ENCODE assay signal across 8 cellular contexts in genomic region chr17:39675390-39676082, GRCh38. TPM values are rescaled to one million over a fixed set of nuclear protein-coding genes. Genes with fewer than 3 reads are reported as not detected.
DNase-seq lines count a peak whose midpoint lies in the region; ATAC-seq, FAIRE-seq and TF ChIP-seq lines count a peak whose summit lies in the region.
"Had no signal": no experiment of that assay in that cellular context is flagged by ENCODE, and none has a peak within 500 bp of the region (broad histone marks: within the 10 kb centered on the region; RNA-seq: fewer than 3 reads in every experiment).

No MANE protein-coding gene starts in this region.

- TF ChIP-seq EP300 in HepG2 (IDR thresholded peaks at IDR 0.05; ENCODE audit: low read depth in 2 of 2, low read length in 2 of 2) (no peak), HepG2 (CRISPR knock-in tag; IDR thresholded peaks at IDR 0.05; ENCODE audit: borderline replicate concordance) (0 out of 2 replicates have a peak, but pooled peaks have one; percentile 36)

- ATAC-seq in HepG2, result no peak
- ATAC-seq in stimulated activated memory B cell treated with anti-CD40 and anti-IgM and Interleukin-4, amounts not matched to agents 10 μg/mL and 1 μg/mL and 100 μg/mL, for 72 hours, result no peak

- TF ChIP-seq POLR2A in HepG2 (IDR thresholded peaks at IDR 0.05; ENCODE audit: insufficient read depth in 1 of 2, low read depth in 2 of 2, low read length in 2 of 2), result no peak

- H3K4me1 ChIP-seq in HEK293 (ENCODE audit: control insufficient read depth, insufficient read depth, low read length) (peaks cover 17% of the 10 kb centered on the region), HepG2 (ENCODE audit: insufficient read depth, low read length) (peaks cover 88% of the 10 kb centered on the region)
- H3K4me1 ChIP-seq: SJSA1 had no signal

- CTCF ChIA-PET in HEK293 (lab: Yijun Ruan, JAX) (interaction anchor here (0.6 to 2.1 kb wide), 8 partner anchors 18 to 225 kb away, joined by 3 to 16 read pairs (median 6); no protein-coding TSS in a partner anchor), HepG2 (lab: Yijun Ruan, JAX; ENCODE audit: low intra/inter-chr PET ratio, low total read pairs) (interaction anchor here (1.2 to 8.5 kb wide), 2 partner anchors 54 kb away, joined by 4 to 136 read pairs; no protein-coding TSS in a partner anchor)
- CTCF ChIA-PET in activated CD4-positive, alpha-beta memory T cell treated with anti-CD3 and anti-CD28 coated beads for 36 hours (lab: Charles Lee), result interaction anchor here (1.0 to 4.3 kb wide), 4 partner anchors 10 to 55 kb away, joined by 4 to 19 read pairs (median 4); partner anchors contain the start of genes MIEN1 and TCAP

- H3K4me2 ChIP-seq in HepG2 (ENCODE audit: low read depth, low read length), result peak overlapping the region; percentile 55

- no peaks in the 10 kb centered on the region for H3K79me2 ChIP-seq in HepG2 (ENCODE audit: insufficient read depth, low read length)

- peak overlapping the region; percentile 55 for H3K9ac ChIP-seq in HepG2 (ENCODE audit: insufficient read depth, low read depth, low read length)

- H3K27me3 Mint-ChIP-seq in activated CD4-positive, alpha-beta memory T cell treated with anti-CD3 and anti-CD28 coated beads for 36 hours, result peaks cover 2% of the 10 kb centered on the region
- no peaks in the 10 kb centered on the region for H3K27me3 Mint-ChIP-seq in stimulated activated memory B cell treated with anti-CD40 and anti-IgM and Interleukin-4, amounts not matched to agents 10 μg/mL and 1 μg/mL and 100 μg/mL, for 72 hours

- no peak for TF ChIP-seq CTCF in HEK293 (tag by site-specific recombination; IDR thresholded peaks at IDR 0.05)
- no peak for TF ChIP-seq CTCF in HepG2 (CRISPR knock-in tag; IDR thresholded peaks at IDR 0.05)

- 83% methylated on average over 10 of the region's 10 CpGs for WGBS in HepG2 (ENCODE audit: low lambda C conversion rate)

- no peak overlapping the region for H3K4me3 ChIP-seq in HEK293 (ENCODE audit: low read depth, low read length)
- H3K4me3 ChIP-seq in HepG2 (replicated peaks in 1 of 3; ENCODE audit: insufficient read depth in 1 of 3, low read depth in 2 of 3, low read length in 3 of 3), result peak overlapping the region in 1 of 3 experiments; percentile 49; a peak in 2 of 6 replicates
- H3K4me3 ChIP-seq: SJSA1 had no signal

- no peak overlapping the region for H2AFZ ChIP-seq in HepG2 (ENCODE audit: low read length)

- peak overlapping the region; percentile 19 for H3K27ac Mint-ChIP-seq in activated CD4-positive, alpha-beta memory T cell treated with anti-CD3 and anti-CD28 coated beads for 36 hours
- H3K27ac Mint-ChIP-seq in stimulated activated memory B cell treated with anti-CD40 and anti-IgM and Interleukin-4, amounts not matched to agents 10 μg/mL and 1 μg/mL and 100 μg/mL, for 72 hours, result peak overlapping the region; percentile 62

- H3K9me3 Mint-ChIP-seq in activated CD4-positive, alpha-beta memory T cell treated with anti-CD3 and anti-CD28 coated beads for 36 hours, result no peaks in the 10 kb centered on the region
- no peaks in the 10 kb centered on the region for H3K9me3 Mint-ChIP-seq in stimulated activated memory B cell treated with anti-CD40 and anti-IgM and Interleukin-4, amounts not matched to agents 10 μg/mL and 1 μg/mL and 100 μg/mL, for 72 hours

- TF ChIP-seq RAD21 in HepG2 (CRISPR knock-in tag; IDR thresholded peaks at IDR 0.05), result no peak

- H3K27me3 ChIP-seq in HepG2 (ENCODE audit: control insufficient read depth in 1 of 2, insufficient read depth in 2 of 2, low read length in 2 of 2), result peaks cover 3 to 10% of the 10 kb centered on the region in 2 experiments; a peak in 3 of 5 replicates

- H4K20me1 ChIP-seq in HepG2 (ENCODE audit: insufficient read depth, low read length), result no peaks in the 10 kb centered on the region

- intact Hi-C loops in activated CD4-positive, alpha-beta memory T cell treated with anti-CD3 and anti-CD28 coated beads for 36 hours (cut with micrococcal nuclease), result no loop called here
- intact Hi-C loops in HepG2 (cut with micrococcal nuclease; ENCODE audit: unreplicated experiment), result no loop called here

- no peak overlapping the region for H3K4me3 Mint-ChIP-seq in activated CD4-positive, alpha-beta memory T cell treated with anti-CD3 and anti-CD28 coated beads for 36 hours
- H3K4me3 Mint-ChIP-seq in stimulated activated memory B cell treated with anti-CD40 and anti-IgM and Interleukin-4, amounts not matched to agents 10 μg/mL and 1 μg/mL and 100 μg/mL, for 72 hours, result no peak overlapping the region

- H3K4me1 Mint-ChIP-seq in activated CD4-positive, alpha-beta memory T cell treated with anti-CD3 and anti-CD28 coated beads for 36 hours (ENCODE audit: low read depth), result peaks cover 54% of the 10 kb centered on the region
- peaks cover 86% of the 10 kb centered on the region for H3K4me1 Mint-ChIP-seq in stimulated activated memory B cell treated with anti-CD40 and anti-IgM and Interleukin-4, amounts not matched to agents 10 μg/mL and 1 μg/mL and 100 μg/mL, for 72 hours

- FAIRE-seq in HepG2 (lab: Jason Lieb, UNC), result no peak

- H3K9me3 ChIP-seq in HEK293 (ENCODE audit: control insufficient read depth, insufficient read depth, low read depth, low read length) (no peaks in the 10 kb centered on the region), HepG2 (ENCODE audit: low read length) (no peaks in the 10 kb centered on the region)
- H3K9me3 ChIP-seq: SJSA1 had no signal

- H3K36me3 ChIP-seq in HEK293 (ENCODE audit: control insufficient read depth in 2 of 2, insufficient read depth in 1 of 2, low read length in 2 of 2) (peaks cover 0 to 3% of the 10 kb centered on the region in 2 experiments; a peak in 2 of 3 replicates), HepG2 (replicated peaks in 1 of 2; ENCODE audit: control insufficient read depth in 1 of 2, insufficient read depth in 2 of 2, low read length in 2 of 2) (no peaks in the 10 kb centered on the region)

- DNase-seq in activated CD4-positive, alpha-beta memory T cell treated with anti-CD3 and anti-CD28 coated beads for 36 hours, result no peak
- DNase-seq in HepG2 (ENCODE audit: low spot score) (no peak), midbrain (lab: John Stamatoyannopoulos, UW) (no peak), KBM-7 (no peak), activated gamma-delta T cell treated with Interleukin-2 at 50 U/mL for 16 hours (no peak)

- H3K27ac ChIP-seq in HEK293 (ENCODE audit: extremely low read depth, low read depth, low read length) (peak overlapping the region; percentile 48), HepG2 (ENCODE audit: extremely low read length, insufficient read depth, low read length) (peak overlapping the region; percentile 62)
- H3K27ac ChIP-seq: SJSA1 had no signal

- no peaks in the 10 kb centered on the region for H3K36me3 Mint-ChIP-seq in activated CD4-positive, alpha-beta memory T cell treated with anti-CD3 and anti-CD28 coated beads for 36 hours
- H3K36me3 Mint-ChIP-seq in stimulated activated memory B cell treated with anti-CD40 and anti-IgM and Interleukin-4, amounts not matched to agents 10 μg/mL and 1 μg/mL and 100 μg/mL, for 72 hours, result peaks cover 2% of the 10 kb centered on the region

- in situ Hi-C loops in HepG2 (cut with HindIII; ENCODE audit: extremely low pct_ligation_motif_present, low pct_unique_long_range_greater_than_20kb), result no loop called here
- in situ Hi-C loops in KBM-7 (cut with MboI; ENCODE audit: low pct_unique_long_range_greater_than_20kb, low sequenced_read_pairs), result no loop called here

- no TSS peak for BruUV-seq in HepG2 (replicated peaks; lab: Mats Ljungman, UMichigan)

- POLR2A ChIA-PET in HEK293 (lab: Yijun Ruan, JAX) (interaction anchor here (1.2 to 1.5 kb wide), 7 partner anchors 9 to 38 kb away, joined by 3 to 8 read pairs (median 4); partner anchors contain the start of genes ERBB2 and PGAP3), HepG2 (lab: Yijun Ruan, JAX) (interaction anchor here (0.6 to 9.4 kb wide), 15 partner anchors 9 to 77 kb away, joined by 3 to 96 read pairs (median 5); partner anchors contain the start of genes ERBB2, GRB7, MIEN1 and PGAP3)
- POLR2A ChIA-PET in activated CD4-positive, alpha-beta memory T cell treated with anti-CD3 and anti-CD28 coated beads for 36 hours (lab: Charles Lee), result interaction anchor here (0.7 to 1.2 kb wide), 2 partner anchors 12 to 55 kb away, joined by 3 to 4 read pairs; partner anchors contain the start of genes MIEN1 and PGAP3

RNA-seq across cellular contexts. Expression of gene PNMT, which starts 7.3 kb away (rescaled TPM):
- not detected for total RNA-seq in activated CD4-positive, alpha-beta memory T cell treated with anti-CD3 and anti-CD28 coated beads for 36 hours
- total RNA-seq in HepG2 (2016; rRNA removed; fragmentation: Illumina TruSeq; extraction: Trizol), result not detected in 2 replicates
- total RNA-seq in HepG2 (2016; cell fraction: cytosol; rRNA removed; fragmentation: Illumina TruSeq; extraction: Trizol; ENCODE audit: low read depth), result not detected in 2 replicates
- total RNA-seq in HepG2 (2016; cell fraction: insoluble cytoplasmic fraction; rRNA removed; fragmentation: Illumina TruSeq; extraction: Trizol), result not detected in 2 replicates
- total RNA-seq in HepG2 (2016; cell fraction: membrane; rRNA removed; fragmentation: Illumina TruSeq; extraction: Trizol), result 0.17 TPM in 1 of 2 replicates, not detected in the other
- total RNA-seq in HepG2 (2016; cell fraction: nucleus; rRNA removed; fragmentation: Illumina TruSeq; extraction: Trizol), result not detected in 2 replicates
- polyA plus RNA-seq in HepG2 (2011; rRNA removed), result 0.22 and 0.25 TPM in 2 replicates
- polyA plus RNA-seq in HepG2 (2011; cell fraction: cytosol; rRNA removed), result 0.08 and 0.13 TPM in 2 replicates
- 0.56 and 0.71 TPM in 2 replicates for polyA plus RNA-seq in HepG2 (2011; cell fraction: nucleus; rRNA removed)
- 0.31 TPM in 1 of 2 replicates, not detected in the other for polyA plus RNA-seq in HepG2 (2012)
- polyA plus RNA-seq in HepG2 (2016; cell fraction: cytosol; fragmentation: Illumina TruSeq; extraction: Trizol; ENCODE audit: low read depth), result 0.11 TPM in 1 of 2 replicates, not detected in the other
- not detected in 2 replicates for polyA plus RNA-seq in HepG2 (2016; cell fraction: insoluble cytoplasmic fraction; fragmentation: Illumina TruSeq; extraction: Trizol; ENCODE audit: low read depth)
- polyA plus RNA-seq in HepG2 (2016; cell fraction: membrane; fragmentation: Illumina TruSeq; extraction: Trizol; ENCODE audit: low read depth), result 0.15 TPM in 1 of 2 replicates, not detected in the other
- polyA plus RNA-seq in HepG2 (2016; cell fraction: nucleus; fragmentation: Illumina TruSeq; extraction: Trizol; ENCODE audit: insufficient read depth, low read depth), result not detected in 2 replicates
- polyA minus RNA-seq in HepG2 (2011; rRNA and poly(A)+ RNA removed; ENCODE audit: low replicate concordance), result not detected in 2 replicates
- not detected in 2 replicates for polyA minus RNA-seq in HepG2 (2011; cell fraction: cytosol; rRNA and poly(A)+ RNA removed)
- not detected in 2 replicates for polyA minus RNA-seq in HepG2 (2011; cell fraction: nucleus; rRNA and poly(A)+ RNA removed)
- total RNA-seq: SJSA1 had no signal

RNA-seq across cellular contexts. Expression of gene TCAP, which starts 10.4 kb away (rescaled TPM):
- total RNA-seq in activated CD4-positive, alpha-beta memory T cell treated with anti-CD3 and anti-CD28 coated beads for 36 hours, result under 1 TPM; 0.80 to 0.90 TPM
- total RNA-seq in HepG2 (2016; rRNA removed; fragmentation: Illumina TruSeq; extraction: Trizol), result 0.14 and 0.24 TPM in 2 replicates
- total RNA-seq in HepG2 (2016; cell fraction: cytosol; rRNA removed; fragmentation: Illumina TruSeq; extraction: Trizol; ENCODE audit: low read depth), result not detected in 2 replicates
- total RNA-seq in HepG2 (2016; cell fraction: insoluble cytoplasmic fraction; rRNA removed; fragmentation: Illumina TruSeq; extraction: Trizol), result 0.26 TPM in 1 of 2 replicates, not detected in the other
- total RNA-seq in HepG2 (2016; cell fraction: membrane; rRNA removed; fragmentation: Illumina TruSeq; extraction: Trizol), result 0.06 TPM in 1 of 2 replicates, not detected in the other
- total RNA-seq in HepG2 (2016; cell fraction: nucleus; rRNA removed; fragmentation: Illumina TruSeq; extraction: Trizol), result 0.56 and 0.84 TPM in 2 replicates
- 0.65 and 0.84 TPM in 2 replicates for polyA plus RNA-seq in HepG2 (2011; rRNA removed)
- 0.15 and 0.35 TPM in 2 replicates for polyA plus RNA-seq in HepG2 (2011; cell fraction: cytosol; rRNA removed)
- 6.0 and 8.8 TPM in 2 replicates for polyA plus RNA-seq in HepG2 (2011; cell fraction: nucleus; rRNA removed)
- 0.43 and 2.1 TPM in 2 replicates for polyA plus RNA-seq in HepG2 (2012)
- not detected in 2 replicates for polyA plus RNA-seq in HepG2 (2016; cell fraction: cytosol; fragmentation: Illumina TruSeq; extraction: Trizol; ENCODE audit: low read depth)
- 0.19 TPM in 1 of 2 replicates, not detected in the other for polyA plus RNA-seq in HepG2 (2016; cell fraction: insoluble cytoplasmic fraction; fragmentation: Illumina TruSeq; extraction: Trizol; ENCODE audit: low read depth)
- not detected in 2 replicates for polyA plus RNA-seq in HepG2 (2016; cell fraction: membrane; fragmentation: Illumina TruSeq; extraction: Trizol; ENCODE audit: low read depth)
- polyA plus RNA-seq in HepG2 (2016; cell fraction: nucleus; fragmentation: Illumina TruSeq; extraction: Trizol; ENCODE audit: insufficient read depth, low read depth), result 0.51 and 0.85 TPM in 2 replicates
- polyA minus RNA-seq in HepG2 (2011; rRNA and poly(A)+ RNA removed; ENCODE audit: low replicate concordance), result 2.2 and 2.6 TPM in 2 replicates
- polyA minus RNA-seq in HepG2 (2011; cell fraction: cytosol; rRNA and poly(A)+ RNA removed), result not detected in 2 replicates
- polyA minus RNA-seq in HepG2 (2011; cell fraction: nucleus; rRNA and poly(A)+ RNA removed), result 3.0 and 4.0 TPM in 2 replicates

RNA-seq across cellular contexts. Expression of gene PGAP3, which starts 12.3 kb away (rescaled TPM):
- 1 to 10 TPM; 8.3 to 8.6 TPM for total RNA-seq in activated CD4-positive, alpha-beta memory T cell treated with anti-CD3 and anti-CD28 coated beads for 36 hours
- 5.1 and 11.9 TPM in 2 replicates for total RNA-seq in HepG2 (2016; rRNA removed; fragmentation: Illumina TruSeq; extraction: Trizol)
- 1.1 and 1.5 TPM in 2 replicates for total RNA-seq in HepG2 (2016; cell fraction: cytosol; rRNA removed; fragmentation: Illumina TruSeq; extraction: Trizol; ENCODE audit: low read depth)
- 3.5 and 11.4 TPM in 2 replicates for total RNA-seq in HepG2 (2016; cell fraction: insoluble cytoplasmic fraction; rRNA removed; fragmentation: Illumina TruSeq; extraction: Trizol)
- total RNA-seq in HepG2 (2016; cell fraction: membrane; rRNA removed; fragmentation: Illumina TruSeq; extraction: Trizol), result 3.2 and 3.3 TPM in 2 replicates
- total RNA-seq in HepG2 (2016; cell fraction: nucleus; rRNA removed; fragmentation: Illumina TruSeq; extraction: Trizol), result 11.6 and 12.8 TPM in 2 replicates
- 14.6 and 21.2 TPM in 2 replicates for polyA plus RNA-seq in HepG2 (2011; rRNA removed)
- polyA plus RNA-seq in HepG2 (2011; cell fraction: cytosol; rRNA removed), result 9.7 and 10.8 TPM in 2 replicates
- polyA plus RNA-seq in HepG2 (2011; cell fraction: nucleus; rRNA removed), result 53.0 and 67.8 TPM in 2 replicates
- 9.1 and 10.3 TPM in 2 replicates for polyA plus RNA-seq in HepG2 (2012)
- polyA plus RNA-seq in HepG2 (2016; cell fraction: cytosol; fragmentation: Illumina TruSeq; extraction: Trizol; ENCODE audit: low read depth), result 0.93 and 0.97 TPM in 2 replicates
- 4.1 and 5.4 TPM in 2 replicates for polyA plus RNA-seq in HepG2 (2016; cell fraction: insoluble cytoplasmic fraction; fragmentation: Illumina TruSeq; extraction: Trizol; ENCODE audit: low read depth)
- 2.1 and 2.4 TPM in 2 replicates for polyA plus RNA-seq in HepG2 (2016; cell fraction: membrane; fragmentation: Illumina TruSeq; extraction: Trizol; ENCODE audit: low read depth)
- polyA plus RNA-seq in HepG2 (2016; cell fraction: nucleus; fragmentation: Illumina TruSeq; extraction: Trizol; ENCODE audit: insufficient read depth, low read depth), result 23.4 and 28.3 TPM in 2 replicates
- polyA minus RNA-seq in HepG2 (2011; rRNA and poly(A)+ RNA removed; ENCODE audit: low replicate concordance), result 12.0 and 44.9 TPM in 2 replicates
- polyA minus RNA-seq in HepG2 (2011; cell fraction: cytosol; rRNA and poly(A)+ RNA removed), result 5.6 and 8.2 TPM in 2 replicates
- polyA minus RNA-seq in HepG2 (2011; cell fraction: nucleus; rRNA and poly(A)+ RNA removed), result 8.2 and 9.7 TPM in 2 replicates

RNA-seq across cellular contexts. Expression of gene ERBB2, which starts 24.3 kb away (rescaled TPM):
- total RNA-seq in activated CD4-positive, alpha-beta memory T cell treated with anti-CD3 and anti-CD28 coated beads for 36 hours, result 1 to 10 TPM; 5.9 to 6.3 TPM
- 30.2 and 64.1 TPM in 2 replicates for total RNA-seq in HepG2 (2016; rRNA removed; fragmentation: Illumina TruSeq; extraction: Trizol)
- total RNA-seq in HepG2 (2016; cell fraction: cytosol; rRNA removed; fragmentation: Illumina TruSeq; extraction: Trizol; ENCODE audit: low read depth), result 29.4 and 32.0 TPM in 2 replicates
- 24.5 and 63.0 TPM in 2 replicates for total RNA-seq in HepG2 (2016; cell fraction: insoluble cytoplasmic fraction; rRNA removed; fragmentation: Illumina TruSeq; extraction: Trizol)
- total RNA-seq in HepG2 (2016; cell fraction: membrane; rRNA removed; fragmentation: Illumina TruSeq; extraction: Trizol), result 21.8 and 22.8 TPM in 2 replicates
- 81.6 and 99.0 TPM in 2 replicates for total RNA-seq in HepG2 (2016; cell fraction: nucleus; rRNA removed; fragmentation: Illumina TruSeq; extraction: Trizol)
- 57.7 and 77.7 TPM in 2 replicates for polyA plus RNA-seq in HepG2 (2011; rRNA removed)
- polyA plus RNA-seq in HepG2 (2011; cell fraction: cytosol; rRNA removed), result 36.7 and 42.6 TPM in 2 replicates
- polyA plus RNA-seq in HepG2 (2011; cell fraction: nucleus; rRNA removed), result 210 and 211 TPM in 2 replicates
- 69.2 and 69.6 TPM in 2 replicates for polyA plus RNA-seq in HepG2 (2012)
- polyA plus RNA-seq in HepG2 (2016; cell fraction: cytosol; fragmentation: Illumina TruSeq; extraction: Trizol; ENCODE audit: low read depth), result 4.2 and 4.3 TPM in 2 replicates
- polyA plus RNA-seq in HepG2 (2016; cell fraction: insoluble cytoplasmic fraction; fragmentation: Illumina TruSeq; extraction: Trizol; ENCODE audit: low read depth), result 25.3 and 32.1 TPM in 2 replicates
- polyA plus RNA-seq in HepG2 (2016; cell fraction: membrane; fragmentation: Illumina TruSeq; extraction: Trizol; ENCODE audit: low read depth), result 8.5 and 9.9 TPM in 2 replicates
- 149 and 153 TPM in 2 replicates for polyA plus RNA-seq in HepG2 (2016; cell fraction: nucleus; fragmentation: Illumina TruSeq; extraction: Trizol; ENCODE audit: insufficient read depth, low read depth)
- 39.8 and 292 TPM in 2 replicates for polyA minus RNA-seq in HepG2 (2011; rRNA and poly(A)+ RNA removed; ENCODE audit: low replicate concordance)
- 52.4 and 60.7 TPM in 2 replicates for polyA minus RNA-seq in HepG2 (2011; cell fraction: cytosol; rRNA and poly(A)+ RNA removed)
- polyA minus RNA-seq in HepG2 (2011; cell fraction: nucleus; rRNA and poly(A)+ RNA removed), result 58.8 and 83.7 TPM in 2 replicates

RNA-seq across cellular contexts. Expression of gene STARD3, which starts 38.6 kb away (rescaled TPM):
- 10 to 100 TPM; 53.6 to 60.3 TPM for total RNA-seq in activated CD4-positive, alpha-beta memory T cell treated with anti-CD3 and anti-CD28 coated beads for 36 hours
- total RNA-seq in HepG2 (2016; rRNA removed; fragmentation: Illumina TruSeq; extraction: Trizol), result 17.2 and 34.6 TPM in 2 replicates
- 10.9 and 18.7 TPM in 2 replicates for total RNA-seq in HepG2 (2016; cell fraction: cytosol; rRNA removed; fragmentation: Illumina TruSeq; extraction: Trizol; ENCODE audit: low read depth)
- 16.7 and 36.4 TPM in 2 replicates for total RNA-seq in HepG2 (2016; cell fraction: insoluble cytoplasmic fraction; rRNA removed; fragmentation: Illumina TruSeq; extraction: Trizol)
- total RNA-seq in HepG2 (2016; cell fraction: membrane; rRNA removed; fragmentation: Illumina TruSeq; extraction: Trizol), result 28.2 and 28.3 TPM in 2 replicates
- 38.6 and 39.3 TPM in 2 replicates for total RNA-seq in HepG2 (2016; cell fraction: nucleus; rRNA removed; fragmentation: Illumina TruSeq; extraction: Trizol)
- polyA plus RNA-seq in HepG2 (2011; rRNA removed), result 100 and 114 TPM in 2 replicates
- 87.6 and 94.1 TPM in 2 replicates for polyA plus RNA-seq in HepG2 (2011; cell fraction: cytosol; rRNA removed)
- 583 and 640 TPM in 2 replicates for polyA plus RNA-seq in HepG2 (2011; cell fraction: nucleus; rRNA removed)
- 57.3 and 69.8 TPM in 2 replicates for polyA plus RNA-seq in HepG2 (2012)
- polyA plus RNA-seq in HepG2 (2016; cell fraction: cytosol; fragmentation: Illumina TruSeq; extraction: Trizol; ENCODE audit: low read depth), result 16.8 and 21.4 TPM in 2 replicates
- 23.0 and 23.7 TPM in 2 replicates for polyA plus RNA-seq in HepG2 (2016; cell fraction: insoluble cytoplasmic fraction; fragmentation: Illumina TruSeq; extraction: Trizol; ENCODE audit: low read depth)
- 28.2 and 28.4 TPM in 2 replicates for polyA plus RNA-seq in HepG2 (2016; cell fraction: membrane; fragmentation: Illumina TruSeq; extraction: Trizol; ENCODE audit: low read depth)
- polyA plus RNA-seq in HepG2 (2016; cell fraction: nucleus; fragmentation: Illumina TruSeq; extraction: Trizol; ENCODE audit: insufficient read depth, low read depth), result 96.9 and 102 TPM in 2 replicates
- 98.5 and 179 TPM in 2 replicates for polyA minus RNA-seq in HepG2 (2011; rRNA and poly(A)+ RNA removed; ENCODE audit: low replicate concordance)
- 38.4 and 57.6 TPM in 2 replicates for polyA minus RNA-seq in HepG2 (2011; cell fraction: cytosol; rRNA and poly(A)+ RNA removed)
- polyA minus RNA-seq in HepG2 (2011; cell fraction: nucleus; rRNA and poly(A)+ RNA removed), result 71.6 and 80.1 TPM in 2 replicates

Comparison
In these comparisons a context has a peak if more than half of its experiments do, and no peak if none do; other contexts are left out.
1. Of the 63 proteins assayed by ChIP-seq in both HepG2 and HEK293: peak only in HepG2: MZF1, PATZ1, ZBTB20 and ZBTB26; only in HEK293: none; in both: ZNF121; in neither: 58.